ENCODE assay signal across 25 cellular contexts in the genomic region with DNA sequence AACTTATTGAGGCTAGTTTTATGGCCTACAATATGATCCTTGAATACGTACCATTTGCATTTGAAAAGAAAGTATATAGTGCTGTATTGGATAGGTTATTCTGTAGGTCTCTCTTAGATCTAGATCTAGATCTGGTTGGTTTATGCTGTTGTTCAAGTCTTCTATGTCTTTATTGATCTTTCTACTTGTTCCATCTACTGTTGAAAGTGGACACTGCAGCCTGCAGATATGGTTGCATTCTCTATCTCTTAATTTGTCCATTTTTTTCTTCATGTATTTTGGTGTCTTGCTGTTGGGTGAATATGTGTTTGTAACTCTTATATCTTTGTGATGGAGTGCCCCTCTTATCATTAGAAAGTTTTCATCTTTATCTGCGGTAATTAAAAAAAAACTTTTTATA.
DNase-seq lines count a peak whose midpoint lies in the region; ATAC-seq and TF ChIP-seq lines count a peak whose summit lies in the region.
"Had no signal": no experiment of that assay in that cellular context is flagged by ENCODE, and none has a peak within 500 bp of the region (broad histone marks: within the 10 kb centered on the region; RNA-seq: fewer than 3 reads in every experiment).

No MANE protein-coding gene starts in this region.

- TF ChIP-seq CTCF in liver (IDR thresholded peaks at IDR 0.05; ENCODE audit: low read depth, low read length, missing input control) (peak; percentile 10), right lobe of liver (IDR thresholded peaks at IDR 0.05) (no peak), OCI-LY3 (IDR thresholded peaks at IDR 0.05; ENCODE audit: low read depth, low read length) (peak; percentile 27), endodermal cell (conservative IDR thresholded peaks at IDR 0.05) (peak; percentile 26), left lung (IDR thresholded peaks at IDR 0.05) (no peak), endothelial cell (IDR thresholded peaks at IDR 0.05; ENCODE audit: unreplicated experiment) (no peak)

- intact Hi-C loops in right lobe of liver (cut with DNase I) = no loop called here
- intact Hi-C loops in left lung (cut with DNase I) = no loop called here

- H3K27ac Mint-ChIP-seq in endodermal cell (no peak overlapping the region), endothelial cell (ENCODE audit: unreplicated experiment) (no peak overlapping the region)
- H3K27ac Mint-ChIP-seq: activated naive CD4-positive, alpha-beta T cell treated with anti-CD3 and anti-CD28 coated beads, Interleukin-2, amount 10 ng/mL, durations not matched to agents 7 days and 5 days; CD4-positive, CD25-positive, alpha-beta regulatory T cell; stimulated activated memory B cell treated with anti-CD40 and anti-IgM and Interleukin-4, amounts not matched to agents 10 μg/mL and 1 μg/mL and 100 μg/mL, for 72 hours; T-cell had no signal

- no peaks in the 10 kb centered on the region for H3K79me2 ChIP-seq in OCI-LY3 (ENCODE audit: low read length)

- H3K4me3 Mint-ChIP-seq in endodermal cell = no peak overlapping the region
- H3K4me3 Mint-ChIP-seq in endothelial cell (ENCODE audit: unreplicated experiment) = no peak overlapping the region
- H3K4me3 Mint-ChIP-seq: activated naive CD4-positive, alpha-beta T cell treated with anti-CD3 and anti-CD28 coated beads, Interleukin-2, amount 10 ng/mL, durations not matched to agents 7 days and 5 days; CD4-positive, CD25-positive, alpha-beta regulatory T cell; stimulated activated memory B cell treated with anti-CD40 and anti-IgM and Interleukin-4, amounts not matched to agents 10 μg/mL and 1 μg/mL and 100 μg/mL, for 72 hours; T-cell had no signal

- H3K27me3 ChIP-seq in liver (ENCODE audit: control insufficient read depth in 4 of 4, insufficient read depth in 4 of 4, low read length in 3 of 4) (no peaks in the 10 kb centered on the region), right lobe of liver (no peaks in the 10 kb centered on the region), OCI-LY3 (ENCODE audit: low read depth, low read length) (no peaks in the 10 kb centered on the region), endodermal cell (ENCODE audit: control insufficient read depth, insufficient read depth, low read length, poor library complexity, severe bottlenecking) (no peaks in the 10 kb centered on the region), left lung (no peaks in the 10 kb centered on the region)
- H3K27me3 ChIP-seq: uterus had no signal

- H3K27me3 Mint-ChIP-seq in endodermal cell (ENCODE audit: insufficient read depth) (no peaks in the 10 kb centered on the region), endothelial cell (ENCODE audit: unreplicated experiment) (no peaks in the 10 kb centered on the region)
- H3K27me3 Mint-ChIP-seq: activated naive CD4-positive, alpha-beta T cell treated with anti-CD3 and anti-CD28 coated beads, Interleukin-2, amount 10 ng/mL, durations not matched to agents 7 days and 5 days; CD4-positive, CD25-positive, alpha-beta regulatory T cell; stimulated activated memory B cell treated with anti-CD40 and anti-IgM and Interleukin-4, amounts not matched to agents 10 μg/mL and 1 μg/mL and 100 μg/mL, for 72 hours; T-cell had no signal

- no peak overlapping the region for H3K4me3 ChIP-seq in liver (ENCODE audit: low read depth in 1 of 3, low read length in 3 of 3)
- no peak overlapping the region for H3K4me3 ChIP-seq in right lobe of liver
- H3K4me3 ChIP-seq in OCI-LY3 (ENCODE audit: low read length) = no peak overlapping the region
- no peak overlapping the region for H3K4me3 ChIP-seq in endodermal cell (ENCODE audit: low read length)
- no peak overlapping the region for H3K4me3 ChIP-seq in left lung
- H3K4me3 ChIP-seq: GM23248, lung, prostate gland, skin epidermis, uterus had no signal

- no peaks in the 10 kb centered on the region for H3K4me1 ChIP-seq in liver (ENCODE audit: control insufficient read depth in 4 of 4, insufficient read depth in 4 of 4, low read length in 3 of 4)
- no peaks in the 10 kb centered on the region for H3K4me1 ChIP-seq in right lobe of liver
- no peaks in the 10 kb centered on the region for H3K4me1 ChIP-seq in OCI-LY3 (ENCODE audit: low read length)
- no peaks in the 10 kb centered on the region for H3K4me1 ChIP-seq in endodermal cell (ENCODE audit: control insufficient read depth, insufficient read depth, low read length)
- H3K4me1 ChIP-seq in left lung = no peaks in the 10 kb centered on the region
- H3K4me1 ChIP-seq: prostate gland, uterus had no signal

- H3K4me2 ChIP-seq in OCI-LY3 (ENCODE audit: low read length) = no peak overlapping the region

- no peak for TF ChIP-seq RAD21 in liver (IDR thresholded peaks at IDR 0.05)

- H3K27ac ChIP-seq in liver (ENCODE audit: low read depth in 1 of 2, low read length in 2 of 2) (no peak overlapping the region), right lobe of liver (no peak overlapping the region), OCI-LY3 (ENCODE audit: low read length) (no peak overlapping the region), endodermal cell (ENCODE audit: low read depth, low read length) (no peak overlapping the region), left lung (no peak overlapping the region)
- H3K27ac ChIP-seq: epithelial cell of prostate, GM23248, prostate gland, skin epidermis, uterus had no signal

- DNase-seq in right lobe of liver (no peak), endodermal cell (no peak), NCI-H1694 (lab: John Stamatoyannopoulos, UW) (no peak), left lung (no peak), RPMI8226 (no peak), endothelial cell (ENCODE audit: low spot score) (no peak)
- DNase-seq: activated naive CD4-positive, alpha-beta T cell treated with anti-CD3 and anti-CD28 coated beads, Interleukin-2, amount 10 ng/mL, durations not matched to agents 7 days and 5 days; activated T-cell treated with anti-CD3 and anti-CD28 coated beads, Interleukin-2, amount 50 U/mL, for 48 hours; CD4-positive, CD25-positive, alpha-beta regulatory T cell; foreskin melanocyte; GM23248; NCI-H1105; NCI-H2081 treated with DMSO at 0.1 percent for 48 hours; NCI-H446 treated with DMSO at 0.1 percent for 48 hours; Right ventricle myocardium superior; stimulated activated CD4-positive, alpha-beta T cell treated with anti-CD3 and anti-CD28 coated beads, Interleukin-2, amount 100 ng/mL, for 24 hours; T-cell; uterus had no signal

- no peak for ATAC-seq in right lobe of liver
- no peak for ATAC-seq in left lung
- ATAC-seq: stimulated activated memory B cell treated with anti-CD40 and anti-IgM and Interleukin-4, amounts not matched to agents 10 μg/mL and 1 μg/mL and 100 μg/mL, for 72 hours; T-cell had no signal

- H3K36me3 ChIP-seq in liver (ENCODE audit: control insufficient read depth in 4 of 4, insufficient read depth in 3 of 4, low read depth in 1 of 4, low read length in 3 of 4) (no peaks in the 10 kb centered on the region), right lobe of liver (no peaks in the 10 kb centered on the region), OCI-LY3 (replicated peaks; ENCODE audit: low read depth, low read length) (no peaks in the 10 kb centered on the region), endodermal cell (ENCODE audit: control insufficient read depth, insufficient read depth, low read length) (no peaks in the 10 kb centered on the region), left lung (no peaks in the 10 kb centered on the region)
- H3K36me3 ChIP-seq: prostate gland, uterus had no signal

- H3K9me3 Mint-ChIP-seq in endodermal cell = peaks cover 1% of the 10 kb centered on the region
- no peaks in the 10 kb centered on the region for H3K9me3 Mint-ChIP-seq in endothelial cell (ENCODE audit: unreplicated experiment)
- H3K9me3 Mint-ChIP-seq: stimulated activated memory B cell treated with anti-CD40 and anti-IgM and Interleukin-4, amounts not matched to agents 10 μg/mL and 1 μg/mL and 100 μg/mL, for 72 hours had no signal

- H3K9ac ChIP-seq in liver (ENCODE audit: low read depth in 1 of 2, low read length in 2 of 2) (no peak overlapping the region), OCI-LY3 (ENCODE audit: low read length) (no peak overlapping the region), endodermal cell (ENCODE audit: extremely low read depth, low read length, poor library complexity, severe bottlenecking) (no peak overlapping the region)
- H3K9ac ChIP-seq: GM23248 had no signal

- H2AFZ ChIP-seq in OCI-LY3 (ENCODE audit: low read depth, low read length) = no peak overlapping the region
- H2AFZ ChIP-seq: GM23248 had no signal

- no peaks in the 10 kb centered on the region for H3K4me1 Mint-ChIP-seq in endodermal cell
- H3K4me1 Mint-ChIP-seq in endothelial cell (ENCODE audit: unreplicated experiment) = no peaks in the 10 kb centered on the region
- H3K4me1 Mint-ChIP-seq: activated naive CD4-positive, alpha-beta T cell treated with anti-CD3 and anti-CD28 coated beads, Interleukin-2, amount 10 ng/mL, durations not matched to agents 7 days and 5 days; CD4-positive, CD25-positive, alpha-beta regulatory T cell; stimulated activated memory B cell treated with anti-CD40 and anti-IgM and Interleukin-4, amounts not matched to agents 10 μg/mL and 1 μg/mL and 100 μg/mL, for 72 hours; T-cell had no signal

- TF ChIP-seq POLR2A in right lobe of liver (IDR thresholded peaks at IDR 0.05) = no peak

- no peaks in the 10 kb centered on the region for H3K36me3 Mint-ChIP-seq in endodermal cell (ENCODE audit: low read depth)
- no peaks in the 10 kb centered on the region for H3K36me3 Mint-ChIP-seq in endothelial cell (ENCODE audit: low read depth, unreplicated experiment)
- H3K36me3 Mint-ChIP-seq: activated naive CD4-positive, alpha-beta T cell treated with anti-CD3 and anti-CD28 coated beads, Interleukin-2, amount 10 ng/mL, durations not matched to agents 7 days and 5 days; CD4-positive, CD25-positive, alpha-beta regulatory T cell; stimulated activated memory B cell treated with anti-CD40 and anti-IgM and Interleukin-4, amounts not matched to agents 10 μg/mL and 1 μg/mL and 100 μg/mL, for 72 hours; T-cell had no signal

- no peaks in the 10 kb centered on the region for H4K20me1 ChIP-seq in OCI-LY3 (ENCODE audit: insufficient read depth, low read length)

- 89% methylated on average over 2 of the region's 2 CpGs for WGBS in liver
- WGBS in right lobe of liver (ENCODE audit: insufficient coverage, low coverage, low lambda C conversion rate, missing lambda C conversion rate) = 71% methylated on average over 2 of the region's 2 CpGs
- WGBS in endodermal cell (ENCODE audit: insufficient coverage in 1 of 2, insufficient read length in 1 of 2), 2 experiments = 81 to 100% methylated on average over 1 of the region's 2 CpGs

- H3K9me3 ChIP-seq in liver (ENCODE audit: control insufficient read depth in 4 of 4, low read length in 3 of 4) (no peaks in the 10 kb centered on the region), right lobe of liver (no peaks in the 10 kb centered on the region), OCI-LY3 (ENCODE audit: insufficient read depth, low read length) (no peaks in the 10 kb centered on the region), endodermal cell (ENCODE audit: control insufficient read depth, low read length) (peaks cover 6% of the 10 kb centered on the region), left lung (no peaks in the 10 kb centered on the region)
- H3K9me3 ChIP-seq: prostate gland, uterus had no signal

TF ChIP-seq in liver, 16 proteins besides CTCF, POLR2A, EP300 and RAD21 (continues in another document):
- no peak for TF ChIP-seq ATF3 (IDR thresholded peaks at IDR 0.05)

Comparison
In these comparisons a context has a peak if more than half of its experiments do, and no peak if none do; other contexts are left out.
1. CTCF ChIP-seq: peak in liver (single experiment), OCI-LY3 (single experiment) and endodermal cell (single experiment); none in right lobe of liver (0 of 4), left lung (0 of 2) and endothelial cell (single experiment).